22 cellular contexts compared by ENCODE assay signal in genomic region chr1:231702804-231703203, GRCh38.
DNase-seq lines count a peak whose midpoint lies in the region; ATAC-seq and TF ChIP-seq lines count a peak whose summit lies in the region.
"Had no signal": no experiment of that assay in that cellular context is flagged by ENCODE, and none has a peak within 500 bp of the region (broad histone marks: within the 10 kb centered on the region; RNA-seq: fewer than 3 reads in every experiment).

No MANE protein-coding gene starts in this region.

- no peak overlapping the region for H3K4me2 ChIP-seq in GM23248 (ENCODE audit: unreplicated experiment)
- H3K4me2 ChIP-seq: A549 had no signal

- no peak overlapping the region for H3K9ac ChIP-seq in GM23248

- WGBS in GM23248 (ENCODE audit: low coverage in 1 of 2, low lambda C conversion rate in 2 of 2, missing lambda C conversion rate in 2 of 2), 2 experiments: 72 to 83% methylated on average over 1 of the region's 1 CpG

- in situ Hi-C loops in GM23248 (cut with MboI): no loop called here

- peak overlapping the region; percentile 38; the same call in 1 of the 2 replicates for H3K27ac ChIP-seq in ACC112 (ENCODE audit: low read depth, low read length)
- H3K27ac ChIP-seq in GM23248: no peak overlapping the region
- H3K27ac ChIP-seq: A549, body of pancreas, gastroesophageal sphincter, sigmoid colon, tibial artery had no signal

- H2AFZ ChIP-seq in ACC112 (ENCODE audit: low read length, unreplicated experiment) (no peak overlapping the region), GM23248 (no peak overlapping the region)

- TF ChIP-seq CTCF in omental fat pad (IDR thresholded peaks at IDR 0.05): no peak

- H4K20me1 ChIP-seq in GM23248 (ENCODE audit: insufficient read depth): no peaks in the 10 kb centered on the region

- H3K9me2 ChIP-seq in GM23248 (ENCODE audit: insufficient read depth): no peaks in the 10 kb centered on the region

- H3K36me3 ChIP-seq in ACC112 (ENCODE audit: insufficient read depth, low read length) (no peaks in the 10 kb centered on the region), GM23248 (ENCODE audit: low read depth) (no peaks in the 10 kb centered on the region)
- H3K36me3 ChIP-seq: gastroesophageal sphincter, sigmoid colon, tibial artery had no signal

- peak; percentile 30 for DNase-seq in GM23248
- peak; percentile 55 for DNase-seq in astrocyte of the hippocampus (ENCODE audit: low read depth, low spot score)
- peak; percentile 46 for DNase-seq in glomerular visceral epithelial cell (ENCODE audit: extremely low spot score)
- no peak for DNase-seq in NCI-H524 treated with DMSO at 0.1 percent for 48 hours (lab: John Stamatoyannopoulos, UW)
- no peak for DNase-seq in omental fat pad (ENCODE audit: low spot score)
- no peak for DNase-seq in RPMI8226
- DNase-seq: activated CD4-positive, alpha-beta T cell treated with anti-CD3 and anti-CD28 coated beads for 1 hour; activated effector memory CD4-positive, alpha-beta T cell treated with anti-CD3 and anti-CD28 coated beads, Interleukin-2, amount 50 U/mL, for 16 hours; body of pancreas; Calu3; effector CD4-positive, alpha-beta T cell; NCI-H1092; NK-92 treated with Interleukin-12 subunit alpha and Interleukin-12 subunit beta, amount 100 ng/mL, for 24 hours; SHP77; sigmoid colon; stimulated activated CD4-positive, alpha-beta T cell treated with anti-CD3 and anti-CD28 coated beads, Interleukin-4, amount 100 ng/mL, for 24 hours; T-helper 9 cell; tibial artery had no signal

- H3K9me3 ChIP-seq in GM23248 (ENCODE audit: low read depth): no peaks in the 10 kb centered on the region
- H3K9me3 ChIP-seq: A549, body of pancreas, gastroesophageal sphincter, sigmoid colon, tibial artery had no signal

- H3F3A ChIP-seq in GM23248 (ENCODE audit: insufficient read depth): no peaks in the 10 kb centered on the region

- no peak for ATAC-seq in HG03378 (IDR thresholded peaks at IDR 0.05; ENCODE audit: unreplicated experiment)
- ATAC-seq in omental fat pad (ENCODE audit: low FRiP score): no peak
- ATAC-seq: body of pancreas, gastroesophageal sphincter had no signal

- no peaks in the 10 kb centered on the region for H3K27me3 ChIP-seq in ACC112 (ENCODE audit: insufficient read depth, low read length)
- no peaks in the 10 kb centered on the region for H3K27me3 ChIP-seq in GM23248 (replicated peaks; ENCODE audit: insufficient read depth)
- H3K27me3 ChIP-seq: body of pancreas, sigmoid colon, tibial artery had no signal

- no peak overlapping the region for H3K4me3 ChIP-seq in ACC112 (ENCODE audit: low read depth, low read length)
- no peak overlapping the region for H3K4me3 ChIP-seq in GM23248
- H3K4me3 ChIP-seq: A549, body of pancreas, gastroesophageal sphincter, sigmoid colon, tibial artery had no signal

- no peaks in the 10 kb centered on the region for H3K79me2 ChIP-seq in ACC112 (ENCODE audit: control insufficient read depth, insufficient read depth, low read length, unreplicated experiment)
- no peaks in the 10 kb centered on the region for H3K79me2 ChIP-seq in GM23248 (ENCODE audit: insufficient read depth)

- H3K4me1 ChIP-seq in ACC112 (ENCODE audit: control insufficient read depth, insufficient read depth, low read length, unreplicated experiment): peaks cover 27% of the 10 kb centered on the region
- peaks cover 7% of the 10 kb centered on the region for H3K4me1 ChIP-seq in GM23248 (ENCODE audit: insufficient read depth)
- H3K4me1 ChIP-seq: A549, body of pancreas had no signal

Comparison
In these comparisons a context has a peak if more than half of its experiments do, and no peak if none do; other contexts are left out.
1. DNase-seq: peak in GM23248 (single experiment), astrocyte of the hippocampus (single experiment) and glomerular visceral epithelial cell (single experiment); none in NCI-H524 treated with DMSO at 0.1 percent for 48 hours (single experiment), omental fat pad (single experiment) and RPMI8226 (single experiment).